8 cellular contexts compared by ENCODE assay signal in genomic region chr6:41733349-41733706, GRCh38. TPM values are rescaled to one million over a fixed set of nuclear protein-coding genes. Genes with fewer than 3 reads are reported as not detected.
DNase-seq lines count a peak whose midpoint lies in the region; ATAC-seq, FAIRE-seq and TF ChIP-seq lines count a peak whose summit lies in the region.

No MANE protein-coding gene starts in this region.

- H3K4me3 Mint-ChIP-seq in brain, result peak overlapping the region; percentile 75 to 87 (median 85)

- H3K9me3 ChIP-seq in heart right ventricle (no peaks in the 10 kb centered on the region), vagina (no peaks in the 10 kb centered on the region)

- no peak for TF ChIP-seq CTCF in heart right ventricle (IDR thresholded peaks at IDR 0.05)
- no peak for TF ChIP-seq CTCF in brain (conservative IDR thresholded peaks at IDR 0.05)
- no peak for TF ChIP-seq CTCF in vagina (IDR thresholded peaks at IDR 0.05)
- no peak for TF ChIP-seq CTCF in D721Med (IDR thresholded peaks at IDR 0.05; ENCODE audit: insufficient read depth, missing control alignments)

- no peak overlapping the region for H4K5ac ChIP-seq in mesendoderm (ENCODE audit: low read length)

- no peaks in the 10 kb centered on the region for H3K79me1 ChIP-seq in mesendoderm (ENCODE audit: low read length)

- H3K4me1 Mint-ChIP-seq in brain, result peaks cover 15% of the 10 kb centered on the region

- no peak overlapping the region for H2BK120ac ChIP-seq in mesendoderm (ENCODE audit: low read depth, low read length)

- H2AK5ac ChIP-seq in mesendoderm (ENCODE audit: low read length), result no peak overlapping the region

- no peak overlapping the region for H2BK5ac ChIP-seq in mesendoderm (ENCODE audit: low read length)

- no peak overlapping the region for H3K4ac ChIP-seq in mesendoderm (ENCODE audit: low read depth, low read length)

- no peaks in the 10 kb centered on the region for H3K36me3 Mint-ChIP-seq in brain

- FAIRE-seq in D721Med (lab: Jason Lieb, UNC), result no peak

- H3K36me3 ChIP-seq in heart right ventricle (no peaks in the 10 kb centered on the region), mesendoderm (ENCODE audit: control insufficient read depth, insufficient read depth, low read length) (no peaks in the 10 kb centered on the region), vagina (no peaks in the 10 kb centered on the region)

- ATAC-seq in heart right ventricle (peak in 2 of 8 donors; percentile 0 to 1), left ventricle myocardium superior (no peak), GM19455 (IDR thresholded peaks at IDR 0.05; ENCODE audit: unreplicated experiment) (no peak)

- DNase-seq in heart right ventricle (no peak), left ventricle myocardium superior (no peak), mesendoderm (peak; percentile 23), vagina (ENCODE audit: extremely low spot score in 2 of 2) (no peak), D721Med (ENCODE audit: insufficient read length, low spot score) (no peak)
- DNase-seq in activated CD4-positive, CD25-positive, alpha-beta regulatory T cell treated with anti-CD3 and anti-CD28 coated beads, Interleukin-2, amount 50 U/mL, for 72 hours, result no peak

- no peaks in the 10 kb centered on the region for H3K79me2 ChIP-seq in mesendoderm (ENCODE audit: control insufficient read depth, insufficient read depth, low read length)

- no peak overlapping the region for H3K18ac ChIP-seq in mesendoderm (ENCODE audit: low read length)

- H3K4me1 ChIP-seq in heart right ventricle (peaks cover 18 to 64% (median 58%) of the 10 kb centered on the region in 9 donors), mesendoderm (ENCODE audit: control insufficient read depth, low read depth, low read length) (peaks cover 6% of the 10 kb centered on the region), vagina (peaks cover 55% of the 10 kb centered on the region)

- no peak overlapping the region for H4K8ac ChIP-seq in mesendoderm (ENCODE audit: low read depth, low read length)

- peak overlapping the region; percentile 23 for H3K9ac ChIP-seq in mesendoderm (ENCODE audit: low read length)

- no peaks in the 10 kb centered on the region for H3K27me3 ChIP-seq in heart right ventricle
- H3K27me3 ChIP-seq in mesendoderm (ENCODE audit: insufficient read depth, low read length, poor library complexity), result no peaks in the 10 kb centered on the region
- no peaks in the 10 kb centered on the region for H3K27me3 ChIP-seq in vagina

- H3K27ac Mint-ChIP-seq in brain, result peak overlapping the region in 2 of 5 experiments; percentile 28 to 59

- H3K27ac ChIP-seq in heart right ventricle, result peak overlapping the region; percentile 97 to 100 (median 100)
- no peak overlapping the region for H3K27ac ChIP-seq in mesendoderm (ENCODE audit: low read depth, low read length)
- peak overlapping the region; percentile 98 for H3K27ac ChIP-seq in vagina

- peaks cover 0 to 3% (median 0%) of the 10 kb centered on the region in 5 experiments for H3K9me3 Mint-ChIP-seq in brain

- H3K23ac ChIP-seq in mesendoderm (ENCODE audit: low read length), result no peak overlapping the region

- no peak overlapping the region for H2BK15ac ChIP-seq in mesendoderm (replicated peaks; ENCODE audit: low read depth)

- 20 to 41% methylated on average over 11 of the region's 11 CpGs for WGBS in heart right ventricle, 2 donors
- WGBS in mesendoderm (ENCODE audit: extremely low coverage, insufficient coverage, low lambda C conversion rate), result no CpG with 5 or more reads among the region's 11 CpGs

- peak overlapping the region; percentile 74 for H3K4me2 ChIP-seq in mesendoderm (ENCODE audit: low read length)

- H3K4me3 ChIP-seq in heart right ventricle (peak overlapping the region; percentile 75 to 99 (median 92)), mesendoderm (ENCODE audit: low read length) (no peak overlapping the region), vagina (peak overlapping the region; percentile 84 to 94)

- intact Hi-C loops in heart right ventricle (cut with DNase I) (loop anchor here in 3 of 10 donors (2.0 to 5.0 kb wide), 3 partner anchors 27 to 661 kb away; partner anchors contain the start of genes NFYA (in 1 of the 3) and OARD1 (in 1 of the 3)), left ventricle myocardium superior (cut with micrococcal nuclease) (no loop called here), vagina (cut with DNase I) (no loop called here)

- TF ChIP-seq POLR2A in vagina (IDR thresholded peaks at IDR 0.05), result no peak

- peaks cover 15% of the 10 kb centered on the region for H3K27me3 Mint-ChIP-seq in brain

- H3K56ac ChIP-seq in mesendoderm (ENCODE audit: low read length), result no peak overlapping the region

RNA-seq across cellular contexts. Expression of gene TFEB, which starts 2.1 kb away (rescaled TPM):
- total RNA-seq in heart right ventricle (10 to 100 TPM; 29.2 to 47.0 (median 39.6) TPM), left ventricle myocardium superior (50.9 TPM), vagina (37.8 TPM)
- polyA plus RNA-seq in heart right ventricle (10 to 100 TPM; 36.9 to 52.3 TPM), brain (ENCODE audit: insufficient read depth, low read depth, low replicate concordance) (52.4 TPM)
- 0.11 TPM for polyA plus RNA-seq in mesendoderm (2013, experiment 1 of 2)
- 0.22 TPM for polyA plus RNA-seq in mesendoderm (2013, experiment 2 of 2)

RNA-seq across cellular contexts. Expression of gene PGC, which starts 13.9 kb away (rescaled TPM):
- not detected for total RNA-seq in heart right ventricle
- 1 to 10 TPM in 1 of 2 donors, under 1 TPM in 1; 0.58 to 2.0 TPM for polyA plus RNA-seq in heart right ventricle
- total RNA-seq in left ventricle myocardium superior, result not detected
- not detected for polyA plus RNA-seq in brain (ENCODE audit: insufficient read depth, low read depth, low replicate concordance)
- 0.13 TPM for polyA plus RNA-seq in mesendoderm (2013, experiment 1 of 2)
- polyA plus RNA-seq in mesendoderm (2013, experiment 2 of 2), result 0.10 TPM
- total RNA-seq in vagina, result 3.4 TPM

RNA-seq across cellular contexts. Expression of gene FRS3, which starts 46.4 kb away (rescaled TPM):
- total RNA-seq in heart right ventricle, result 1 to 10 TPM; 4.1 to 8.7 (median 5.8) TPM
- polyA plus RNA-seq in heart right ventricle, result 1 to 10 TPM; 2.8 to 8.0 TPM
- total RNA-seq in left ventricle myocardium superior, result 5.2 TPM
- 16.7 TPM for polyA plus RNA-seq in brain (ENCODE audit: insufficient read depth, low read depth, low replicate concordance)
- polyA plus RNA-seq in mesendoderm (2013, experiment 1 of 2), result 1.7 TPM
- 1.7 TPM for polyA plus RNA-seq in mesendoderm (2013, experiment 2 of 2)
- total RNA-seq in vagina, result 4.4 TPM

RNA-seq across cellular contexts. Expression of gene PRICKLE4, which starts 47.3 kb away (rescaled TPM):
- total RNA-seq in heart right ventricle (1 to 10 TPM in 7 of 10 donors, under 1 TPM in 3; 0.38 to 4.7 (median 1.9) TPM), left ventricle myocardium superior (3.8 TPM), vagina (10.1 TPM)
- polyA plus RNA-seq in heart right ventricle (1 to 10 TPM; 1.6 to 6.1 TPM), brain (ENCODE audit: insufficient read depth, low read depth, low replicate concordance) (not detected)
- polyA plus RNA-seq in mesendoderm (2013, experiment 1 of 2), result 0.03 TPM
- 0.11 TPM for polyA plus RNA-seq in mesendoderm (2013, experiment 2 of 2)

RNA-seq across cellular contexts. Expression of gene TOMM6, which starts 54.2 kb away (rescaled TPM):
- total RNA-seq in heart right ventricle, result 100 to 1,000 TPM; 156 to 210 (median 186) TPM
- polyA plus RNA-seq in heart right ventricle, result 100 to 1,000 TPM; 135 to 291 TPM
- 216 TPM for total RNA-seq in left ventricle myocardium superior
- polyA plus RNA-seq in brain (ENCODE audit: insufficient read depth, low read depth, low replicate concordance), result 218 TPM
- polyA plus RNA-seq in mesendoderm (2013, experiment 1 of 2), result 376 TPM
- 369 TPM for polyA plus RNA-seq in mesendoderm (2013, experiment 2 of 2)
- total RNA-seq in vagina, result 105 TPM
